In the genomic region with DNA sequence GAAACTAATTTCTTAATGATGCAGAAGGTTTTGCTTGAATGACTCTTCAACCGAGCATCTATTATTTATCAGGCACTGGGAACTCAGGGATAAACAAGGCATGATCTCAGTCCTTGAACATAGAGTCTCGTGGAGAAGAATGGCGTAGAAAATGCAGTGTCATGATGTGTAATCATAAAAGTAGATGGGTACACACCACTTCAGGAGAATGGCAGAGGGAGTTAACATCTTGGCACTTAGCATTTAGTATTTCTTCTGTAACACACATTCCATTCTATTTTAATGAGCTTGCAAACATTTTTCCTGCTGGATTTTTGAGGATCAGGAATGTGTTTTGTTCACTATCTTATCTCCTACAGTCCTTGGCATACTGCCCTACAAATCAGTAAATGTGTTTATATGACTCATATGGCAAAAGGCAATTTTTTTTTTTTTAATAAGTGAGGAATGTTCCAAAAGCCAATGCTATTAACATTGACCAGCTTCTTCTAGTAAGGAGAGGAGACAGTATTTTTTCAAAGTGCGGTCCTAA, we compare ENCODE assay signal across 1 cellular context.
A peak's percentile ranks its signal among the peaks of the same experiment; 100 is the strongest.
TF ChIP-seq lines count a peak whose summit lies in the region.

No MANE protein-coding gene starts in this region.

TF ChIP-seq in HEK293, 187 proteins besides CTCF, POLR2A, EP300 and RAD21 (continued from another document):
- no peak for TF ChIP-seq ZNF560 (tag by site-specific recombination; IDR thresholded peaks at IDR 0.05; ENCODE audit: borderline replicate concordance)
- peak; percentile 96 for TF ChIP-seq WT1 (tag by site-specific recombination; IDR thresholded peaks at IDR 0.05)
- TF ChIP-seq ZNF416 (tag by site-specific recombination; IDR thresholded peaks at IDR 0.05): no peak
- TF ChIP-seq, protein P1, sequence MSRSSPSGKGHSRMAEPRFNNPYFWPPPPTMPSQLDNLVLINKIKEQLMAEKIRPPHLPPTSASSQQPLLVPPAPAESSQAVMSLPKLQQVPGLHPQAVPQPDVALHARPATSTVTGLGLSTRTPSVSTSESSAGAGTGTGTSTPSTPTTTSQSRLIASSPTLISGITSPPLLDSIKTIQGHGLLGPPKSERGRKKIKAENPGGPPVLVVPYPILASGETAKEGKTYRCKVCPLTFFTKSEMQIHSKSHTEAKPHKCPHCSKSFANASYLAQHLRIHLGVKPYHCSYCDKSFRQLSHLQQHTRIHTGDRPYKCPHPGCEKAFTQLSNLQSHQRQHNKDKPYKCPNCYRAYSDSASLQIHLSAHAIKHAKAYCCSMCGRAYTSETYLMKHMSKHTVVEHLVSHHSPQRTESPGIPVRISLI (tag by site-specific recombination; IDR thresholded peaks at IDR 0.05): peak; percentile 77; the same call in 1 of the 2 replicates
- no peak for TF ChIP-seq ZNF837 (tag by site-specific recombination; IDR thresholded peaks at IDR 0.05)
- no peak for TF ChIP-seq ZNF155 (tag by site-specific recombination; IDR thresholded peaks at IDR 0.05)
- TF ChIP-seq ZBTB1 (tag by site-specific recombination; IDR thresholded peaks at IDR 0.05): peak; percentile 38; the same call in 1 of the 2 replicates
- TF ChIP-seq KLF17 (tag by site-specific recombination; IDR thresholded peaks at IDR 0.05): no peak
- TF ChIP-seq ZNF629 (tag by site-specific recombination; IDR thresholded peaks at IDR 0.05): peak; percentile 90
- TF ChIP-seq ZNF23 (tag by site-specific recombination; IDR thresholded peaks at IDR 0.05; ENCODE audit: borderline replicate concordance): no peak
- TF ChIP-seq, protein P2, sequence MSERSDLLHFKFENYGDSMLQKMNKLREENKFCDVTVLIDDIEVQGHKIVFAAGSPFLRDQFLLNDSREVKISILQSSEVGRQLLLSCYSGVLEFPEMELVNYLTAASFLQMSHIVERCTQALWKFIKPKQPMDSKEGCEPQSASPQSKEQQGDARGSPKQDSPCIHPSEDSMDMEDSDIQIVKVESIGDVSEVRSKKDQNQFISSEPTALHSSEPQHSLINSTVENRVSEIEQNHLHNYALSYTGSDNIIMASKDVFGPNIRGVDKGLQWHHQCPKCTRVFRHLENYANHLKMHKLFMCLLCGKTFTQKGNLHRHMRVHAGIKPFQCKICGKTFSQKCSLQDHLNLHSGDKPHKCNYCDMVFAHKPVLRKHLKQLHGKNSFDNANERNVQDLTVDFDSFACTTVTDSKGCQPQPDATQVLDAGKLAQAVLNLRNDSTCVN (tag by site-specific recombination; optimal IDR thresholded peaks at IDR 0.05): no peak
- peak; percentile 77; the same call in 1 of the 2 replicates for TF ChIP-seq ZBTB21 (tag by site-specific recombination; IDR thresholded peaks at IDR 0.05)
- 0 out of 2 replicates have a peak, but pooled peaks have one; percentile 9 for TF ChIP-seq ZSCAN23 (tag by site-specific recombination; IDR thresholded peaks at IDR 0.05)
- TF ChIP-seq, protein P3, sequence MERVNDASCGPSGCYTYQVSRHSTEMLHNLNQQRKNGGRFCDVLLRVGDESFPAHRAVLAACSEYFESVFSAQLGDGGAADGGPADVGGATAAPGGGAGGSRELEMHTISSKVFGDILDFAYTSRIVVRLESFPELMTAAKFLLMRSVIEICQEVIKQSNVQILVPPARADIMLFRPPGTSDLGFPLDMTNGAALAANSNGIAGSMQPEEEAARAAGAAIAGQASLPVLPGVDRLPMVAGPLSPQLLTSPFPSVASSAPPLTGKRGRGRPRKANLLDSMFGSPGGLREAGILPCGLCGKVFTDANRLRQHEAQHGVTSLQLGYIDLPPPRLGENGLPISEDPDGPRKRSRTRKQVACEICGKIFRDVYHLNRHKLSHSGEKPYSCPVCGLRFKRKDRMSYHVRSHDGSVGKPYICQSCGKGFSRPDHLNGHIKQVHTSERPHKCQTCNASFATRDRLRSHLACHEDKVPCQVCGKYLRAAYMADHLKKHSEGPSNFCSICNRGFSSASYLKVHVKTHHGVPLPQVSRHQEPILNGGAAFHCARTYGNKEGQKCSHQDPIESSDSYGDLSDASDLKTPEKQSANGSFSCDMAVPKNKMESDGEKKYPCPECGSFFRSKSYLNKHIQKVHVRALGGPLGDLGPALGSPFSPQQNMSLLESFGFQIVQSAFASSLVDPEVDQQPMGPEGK (tag by site-specific recombination; IDR thresholded peaks at IDR 0.05): 0 out of 2 replicates have a peak, but pooled peaks have one; percentile 13
- TF ChIP-seq KLF10 (tag by site-specific recombination; IDR thresholded peaks at IDR 0.05): peak; percentile 87
- TF ChIP-seq PBX3 (CRISPR knock-in tag; IDR thresholded peaks at IDR 0.05): no peak
- no peak for TF ChIP-seq RBAK (tag by site-specific recombination; IDR thresholded peaks at IDR 0.05)
- peak; percentile 49; the same call in 1 of the 2 replicates for TF ChIP-seq HOXD13 (CRISPR knock-in tag; IDR thresholded peaks at IDR 0.05; ENCODE audit: borderline replicate concordance)
- TF ChIP-seq ZNF623 (tag by site-specific recombination; IDR thresholded peaks at IDR 0.05): 0 out of 2 replicates have a peak, but pooled peaks have one; percentile 25
- 0 out of 2 replicates have a peak, but pooled peaks have one; percentile 30 for TF ChIP-seq YY2 (tag by site-specific recombination; IDR thresholded peaks at IDR 0.05)
- peak; percentile 70 for TF ChIP-seq ZXDB (tag by site-specific recombination; IDR thresholded peaks at IDR 0.05)
- no peak for TF ChIP-seq ZNF37A (tag by site-specific recombination; IDR thresholded peaks at IDR 0.05)
